Comparison of ENCODE assay signal across 8 cellular contexts in the genomic region with DNA sequence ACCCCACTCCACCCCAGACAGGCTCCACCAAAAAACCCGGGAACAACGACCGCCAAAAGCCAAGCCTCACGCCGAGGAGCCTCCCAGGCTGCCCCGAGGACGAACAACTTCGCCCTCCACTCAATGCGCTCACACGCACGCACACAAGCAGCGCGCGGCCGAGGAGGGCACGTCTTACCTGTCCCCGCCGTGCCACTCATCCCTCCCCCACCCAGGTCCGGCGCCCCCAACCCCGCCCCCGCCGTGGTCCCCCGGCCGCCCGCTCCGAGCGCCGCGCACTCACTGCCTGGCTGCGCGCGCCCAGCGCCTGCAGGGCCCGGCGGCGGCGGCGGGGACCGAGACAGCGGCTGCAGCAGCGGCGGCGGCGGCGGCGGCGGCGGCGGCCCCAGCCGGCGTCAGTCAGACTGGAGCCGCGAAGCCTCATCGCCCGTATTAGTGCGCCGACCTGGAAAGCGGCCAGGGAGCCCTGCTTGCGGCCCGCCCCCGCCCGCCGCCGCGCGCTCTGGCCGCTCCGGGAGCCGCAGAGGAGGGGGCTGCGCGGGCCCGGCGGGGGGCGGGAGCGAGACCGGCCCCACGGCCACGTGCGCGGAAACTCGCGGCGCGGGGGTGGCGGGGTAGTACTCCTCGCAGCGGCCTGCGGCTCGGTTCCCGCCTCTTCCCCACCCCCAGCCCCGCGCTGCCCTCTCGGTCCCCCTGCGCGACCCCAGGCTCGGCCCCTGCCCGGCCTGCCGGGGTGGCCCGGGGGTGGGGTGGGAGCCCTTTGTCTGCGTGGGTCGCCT. TPM values are rescaled to one million over a fixed set of nuclear protein-coding genes. Genes with fewer than 3 reads are reported as not detected.
DNase-seq lines count a peak whose midpoint lies in the region; ATAC-seq, FAIRE-seq and TF ChIP-seq lines count a peak whose summit lies in the region.

A gene (minus strand): TSS at position 406 of the 779 bp plus-strand sequence. CDS start 40,549 bp downstream, outside the sequence.

- H3K9me3 ChIP-seq in Peyer's patch (no peaks in the 10 kb centered on the region), small intestine (ENCODE audit: control insufficient read depth, low read depth) (no peaks in the 10 kb centered on the region)

- FAIRE-seq in small intestine (lab: Jason Lieb, UNC) = no peak

- DNase-seq in BJ (ENCODE audit: low read depth) (no peak), Peyer's patch (peak in 2 of 3 donors; percentile 61 to 65), caudate nucleus (lab: John Stamatoyannopoulos, UW) (peak in 33 of 61 donors; percentile 6 to 77 (median 36)), iris pigment epithelial cell (ENCODE audit: low read depth) (peak; percentile 70), small intestine (peak; percentile 34), T-helper 9 cell (no peak)

- H3K4me1 ChIP-seq in Peyer's patch (peaks cover 0 to 10% (median 1%) of the 10 kb centered on the region in 4 donors), small intestine (ENCODE audit: control insufficient read depth in 2 of 2, insufficient read depth in 1 of 2, low read depth in 1 of 2, low read length in 1 of 2) (no peaks in the 10 kb centered on the region)

- H3K36me3 ChIP-seq in BJ (ENCODE audit: control insufficient read depth, insufficient read depth, low read length) = no peaks in the 10 kb centered on the region
- no peaks in the 10 kb centered on the region for H3K36me3 ChIP-seq in Peyer's patch
- H3K36me3 ChIP-seq in small intestine (ENCODE audit: control insufficient read depth in 2 of 2, insufficient read depth in 2 of 2, low read length in 2 of 2) = no peaks in the 10 kb centered on the region

- no peak for TF ChIP-seq POLR2A in Peyer's patch (IDR thresholded peaks at IDR 0.05)

- ATAC-seq in GM18907 (IDR thresholded peaks at IDR 0.05; ENCODE audit: unreplicated experiment) (peak; percentile 71), HG03520 (IDR thresholded peaks at IDR 0.05; ENCODE audit: unreplicated experiment) (peak; percentile 62)

- no peaks in the 10 kb centered on the region for H3K27me3 ChIP-seq in BJ (ENCODE audit: control insufficient read depth, insufficient read depth, low read length)
- peaks cover 0 to 5% of the 10 kb centered on the region in 2 donors for H3K27me3 ChIP-seq in Peyer's patch
- H3K27me3 ChIP-seq in small intestine (ENCODE audit: control insufficient read depth in 2 of 2, insufficient read depth in 2 of 2, low read length in 2 of 2) = peaks cover 0 to 5% of the 10 kb centered on the region in 2 donors

- CTCF ChIA-PET in BJ (lab: Yijun Ruan, JAX) = no interaction called here

- H3K4me3 ChIP-seq in BJ (ENCODE audit: low read depth, low read length) (peak within 1 kb of the TSS; percentile 77), Peyer's patch (peak within 1 kb of the TSS; percentile 36 to 73 (median 54)), small intestine (ENCODE audit: low read depth in 1 of 2, low read length in 2 of 2) (peak within 1 kb of the TSS; percentile 53 to 65)

- H3K27ac ChIP-seq in Peyer's patch (peak within 1 kb of the TSS; percentile 25 to 77 (median 44)), caudate nucleus (ENCODE audit: low read depth, low read length) (peak within 1 kb of the TSS; percentile 17), small intestine (ENCODE audit: low read depth in 1 of 2, low read length in 1 of 2) (peak within 1 kb of the TSS in 1 of 2 donors; percentile 73)

- TF ChIP-seq CTCF in BJ (IDR thresholded peaks at IDR 0.05; ENCODE audit: insufficient read depth, low read depth, low read length) = no peak
- no peak for TF ChIP-seq CTCF in Peyer's patch (IDR thresholded peaks at IDR 0.05)

- POLR2A ChIA-PET in BJ (lab: Charles Lee) = no interaction called here

- 0 to 1% (median 1%) methylated on average over 23 to 102 of the region's 102 CpGs for WGBS in small intestine, 3 donors

RNA-seq across cellular contexts. Expression of the gene that starts here (rescaled TPM):
- polyA plus RNA-seq in BJ (2011; rRNA removed) (3.0 and 3.4 TPM in 2 replicates), small intestine (1 to 10 TPM in 1 of 3 donors, under 1 TPM in 2; 0.45 to 3.4 (median 0.81) TPM)
- polyA minus RNA-seq in BJ (2011; rRNA and poly(A)+ RNA removed) = 4.0 and 4.4 TPM in 2 replicates
- 10 to 100 TPM in 1 of 4 donors, 1 to 10 TPM in 3; 3.2 to 10.7 (median 4.0) TPM for total RNA-seq in Peyer's patch

Comparison
In these comparisons a context has a peak if more than half of its experiments do, and no peak if none do; other contexts are left out.
1. DNase-seq: peak in Peyer's patch (2 of 3), caudate nucleus (33 of 61), iris pigment epithelial cell (single experiment) and small intestine (single experiment); none in BJ (single experiment) and T-helper 9 cell (single experiment).
2. Peak in every context shown above with its lines, with median percentiles within 50 percentile points of each other: H3K4me3 ChIP-seq.